ENCODE assay signal across 1 cellular context in the genomic region with DNA sequence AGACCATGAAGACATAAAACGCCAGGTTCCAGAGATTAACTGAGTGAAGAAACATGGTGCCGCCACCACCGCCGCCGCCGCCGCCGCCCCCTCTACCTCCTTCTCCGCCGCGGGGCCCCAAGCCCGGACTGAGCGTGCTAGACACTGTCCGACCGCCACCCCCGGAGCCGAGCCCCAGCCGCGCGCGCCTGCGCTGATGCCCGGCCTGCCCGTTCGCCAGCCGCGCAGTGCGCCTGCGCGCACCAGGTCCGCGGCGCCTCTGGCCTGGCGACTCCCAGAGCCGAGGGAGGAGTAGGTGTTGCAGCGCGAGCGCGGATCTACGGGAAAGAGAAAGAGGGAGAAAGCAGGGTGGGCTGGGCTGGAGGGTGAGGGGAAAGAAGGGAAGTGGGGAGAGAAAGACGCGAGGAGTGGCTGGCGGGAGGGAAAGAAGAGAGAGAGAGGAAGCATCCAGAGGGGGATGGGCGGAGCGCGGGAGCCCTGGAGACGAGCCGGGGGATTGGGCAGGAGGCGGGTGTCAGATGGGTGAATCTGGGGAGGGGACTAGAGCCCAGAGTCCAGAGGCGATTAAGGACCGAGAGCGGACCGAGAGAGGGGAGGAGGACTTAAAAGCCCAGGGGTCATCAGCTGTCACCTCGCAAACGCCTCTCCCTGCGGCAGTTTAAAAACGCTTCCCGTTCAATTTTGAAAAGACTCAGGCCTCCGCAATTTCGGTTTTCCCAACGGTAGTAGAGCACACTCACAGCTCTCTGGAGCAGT.
TF ChIP-seq lines count a peak whose summit lies in the region.

A gene with protein sequence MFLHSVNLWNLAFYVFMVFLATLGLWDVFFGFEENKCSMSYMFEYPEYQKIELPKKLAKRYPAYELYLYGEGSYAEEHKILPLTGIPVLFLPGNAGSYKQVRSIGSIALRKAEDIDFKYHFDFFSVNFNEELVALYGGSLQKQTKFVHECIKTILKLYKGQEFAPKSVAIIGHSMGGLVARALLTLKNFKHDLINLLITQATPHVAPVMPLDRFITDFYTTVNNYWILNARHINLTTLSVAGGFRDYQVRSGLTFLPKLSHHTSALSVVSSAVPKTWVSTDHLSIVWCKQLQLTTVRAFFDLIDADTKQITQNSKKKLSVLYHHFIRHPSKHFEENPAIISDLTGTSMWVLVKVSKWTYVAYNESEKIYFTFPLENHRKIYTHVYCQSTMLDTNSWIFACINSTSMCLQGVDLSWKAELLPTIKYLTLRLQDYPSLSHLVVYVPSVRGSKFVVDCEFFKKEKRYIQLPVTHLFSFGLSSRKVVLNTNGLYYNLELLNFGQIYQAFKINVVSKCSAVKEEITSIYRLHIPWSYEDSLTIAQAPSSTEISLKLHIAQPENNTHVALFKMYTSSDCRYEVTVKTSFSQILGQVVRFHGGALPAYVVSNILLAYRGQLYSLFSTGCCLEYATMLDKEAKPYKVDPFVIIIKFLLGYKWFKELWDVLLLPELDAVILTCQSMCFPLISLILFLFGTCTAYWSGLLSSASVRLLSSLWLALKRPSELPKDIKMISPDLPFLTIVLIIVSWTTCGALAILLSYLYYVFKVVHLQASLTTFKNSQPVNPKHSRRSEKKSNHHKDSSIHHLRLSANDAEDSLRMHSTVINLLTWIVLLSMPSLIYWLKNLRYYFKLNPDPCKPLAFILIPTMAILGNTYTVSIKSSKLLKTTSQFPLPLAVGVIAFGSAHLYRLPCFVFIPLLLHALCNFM (minus strand): TSS at position 146 of the 756 bp plus-strand sequence. CDS start 91 bp downstream, at position 55.

TF ChIP-seq in GM12878, 131 proteins besides CTCF, POLR2A, EP300 and RAD21 (continued from another document and continues in another):
- TF ChIP-seq, protein P1, sequence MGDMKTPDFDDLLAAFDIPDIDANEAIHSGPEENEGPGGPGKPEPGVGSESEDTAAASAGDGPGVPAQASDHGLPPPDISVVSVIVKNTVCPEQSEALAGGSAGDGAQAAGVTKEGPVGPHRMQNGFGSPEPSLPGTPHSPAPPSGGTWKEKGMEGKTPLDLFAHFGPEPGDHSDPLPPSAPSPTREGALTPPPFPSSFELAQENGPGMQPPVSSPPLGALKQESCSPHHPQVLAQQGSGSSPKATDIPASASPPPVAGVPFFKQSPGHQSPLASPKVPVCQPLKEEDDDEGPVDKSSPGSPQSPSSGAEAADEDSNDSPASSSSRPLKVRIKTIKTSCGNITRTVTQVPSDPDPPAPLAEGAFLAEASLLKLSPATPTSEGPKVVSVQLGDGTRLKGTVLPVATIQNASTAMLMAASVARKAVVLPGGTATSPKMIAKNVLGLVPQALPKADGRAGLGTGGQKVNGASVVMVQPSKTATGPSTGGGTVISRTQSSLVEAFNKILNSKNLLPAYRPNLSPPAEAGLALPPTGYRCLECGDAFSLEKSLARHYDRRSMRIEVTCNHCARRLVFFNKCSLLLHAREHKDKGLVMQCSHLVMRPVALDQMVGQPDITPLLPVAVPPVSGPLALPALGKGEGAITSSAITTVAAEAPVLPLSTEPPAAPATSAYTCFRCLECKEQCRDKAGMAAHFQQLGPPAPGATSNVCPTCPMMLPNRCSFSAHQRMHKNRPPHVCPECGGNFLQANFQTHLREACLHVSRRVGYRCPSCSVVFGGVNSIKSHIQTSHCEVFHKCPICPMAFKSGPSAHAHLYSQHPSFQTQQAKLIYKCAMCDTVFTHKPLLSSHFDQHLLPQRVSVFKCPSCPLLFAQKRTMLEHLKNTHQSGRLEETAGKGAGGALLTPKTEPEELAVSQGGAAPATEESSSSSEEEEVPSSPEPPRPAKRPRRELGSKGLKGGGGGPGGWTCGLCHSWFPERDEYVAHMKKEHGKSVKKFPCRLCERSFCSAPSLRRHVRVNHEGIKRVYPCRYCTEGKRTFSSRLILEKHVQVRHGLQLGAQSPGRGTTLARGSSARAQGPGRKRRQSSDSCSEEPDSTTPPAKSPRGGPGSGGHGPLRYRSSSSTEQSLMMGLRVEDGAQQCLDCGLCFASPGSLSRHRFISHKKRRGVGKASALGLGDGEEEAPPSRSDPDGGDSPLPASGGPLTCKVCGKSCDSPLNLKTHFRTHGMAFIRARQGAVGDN (IDR thresholded peaks at IDR 0.05): 0 out of 2 replicates have a peak, but pooled peaks have one; percentile 61
- TF ChIP-seq CREM (IDR thresholded peaks at IDR 0.05; ENCODE audit: low read depth) (0 out of 2 replicates have a peak, but pooled peaks have one; percentile 4), FOS (IDR thresholded peaks at IDR 0.05; ENCODE audit: borderline replicate concordance, extremely low read depth, insufficient read length) (no peak), RB1 (IDR thresholded peaks at IDR 0.05; ENCODE audit: borderline replicate concordance) (peak; percentile 77; the same call in 1 of the 2 replicates), GABPA (IDR thresholded peaks at IDR 0.05; ENCODE audit: low read depth) (no peak), MXI1 (IDR thresholded peaks at IDR 0.05; ENCODE audit: low read depth, low read length) (no peak; the same call in 1 of the 2 replicates), SUPT20H (IDR thresholded peaks at IDR 0.05; ENCODE audit: borderline replicate concordance, control insufficient read depth, low read depth, low read length) (no peak), FOXK2 (IDR thresholded peaks at IDR 0.05) (no peak), SUZ12 (IDR thresholded peaks at IDR 0.05; ENCODE audit: unreplicated experiment) (no peak), NBN (IDR thresholded peaks at IDR 0.05) (peak; percentile 99)
- TF ChIP-seq, protein P2, sequence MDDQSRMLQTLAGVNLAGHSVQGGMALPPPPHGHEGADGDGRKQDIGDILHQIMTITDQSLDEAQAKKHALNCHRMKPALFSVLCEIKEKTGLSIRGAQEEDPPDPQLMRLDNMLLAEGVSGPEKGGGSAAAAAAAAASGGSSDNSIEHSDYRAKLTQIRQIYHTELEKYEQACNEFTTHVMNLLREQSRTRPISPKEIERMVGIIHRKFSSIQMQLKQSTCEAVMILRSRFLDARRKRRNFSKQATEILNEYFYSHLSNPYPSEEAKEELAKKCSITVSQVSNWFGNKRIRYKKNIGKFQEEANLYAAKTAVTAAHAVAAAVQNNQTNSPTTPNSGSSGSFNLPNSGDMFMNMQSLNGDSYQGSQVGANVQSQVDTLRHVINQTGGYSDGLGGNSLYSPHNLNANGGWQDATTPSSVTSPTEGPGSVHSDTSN (IDR thresholded peaks at IDR 0.05; ENCODE audit: insufficient replicate concordance, low read depth, low read length): no peak
- TF ChIP-seq, protein P3, sequence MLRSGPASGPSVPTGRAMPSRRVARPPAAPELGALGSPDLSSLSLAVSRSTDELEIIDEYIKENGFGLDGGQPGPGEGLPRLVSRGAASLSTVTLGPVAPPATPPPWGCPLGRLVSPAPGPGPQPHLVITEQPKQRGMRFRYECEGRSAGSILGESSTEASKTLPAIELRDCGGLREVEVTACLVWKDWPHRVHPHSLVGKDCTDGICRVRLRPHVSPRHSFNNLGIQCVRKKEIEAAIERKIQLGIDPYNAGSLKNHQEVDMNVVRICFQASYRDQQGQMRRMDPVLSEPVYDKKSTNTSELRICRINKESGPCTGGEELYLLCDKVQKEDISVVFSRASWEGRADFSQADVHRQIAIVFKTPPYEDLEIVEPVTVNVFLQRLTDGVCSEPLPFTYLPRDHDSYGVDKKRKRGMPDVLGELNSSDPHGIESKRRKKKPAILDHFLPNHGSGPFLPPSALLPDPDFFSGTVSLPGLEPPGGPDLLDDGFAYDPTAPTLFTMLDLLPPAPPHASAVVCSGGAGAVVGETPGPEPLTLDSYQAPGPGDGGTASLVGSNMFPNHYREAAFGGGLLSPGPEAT (IDR thresholded peaks at IDR 0.05; ENCODE audit: low read depth): peak; percentile 63
- TF ChIP-seq, protein P4, sequence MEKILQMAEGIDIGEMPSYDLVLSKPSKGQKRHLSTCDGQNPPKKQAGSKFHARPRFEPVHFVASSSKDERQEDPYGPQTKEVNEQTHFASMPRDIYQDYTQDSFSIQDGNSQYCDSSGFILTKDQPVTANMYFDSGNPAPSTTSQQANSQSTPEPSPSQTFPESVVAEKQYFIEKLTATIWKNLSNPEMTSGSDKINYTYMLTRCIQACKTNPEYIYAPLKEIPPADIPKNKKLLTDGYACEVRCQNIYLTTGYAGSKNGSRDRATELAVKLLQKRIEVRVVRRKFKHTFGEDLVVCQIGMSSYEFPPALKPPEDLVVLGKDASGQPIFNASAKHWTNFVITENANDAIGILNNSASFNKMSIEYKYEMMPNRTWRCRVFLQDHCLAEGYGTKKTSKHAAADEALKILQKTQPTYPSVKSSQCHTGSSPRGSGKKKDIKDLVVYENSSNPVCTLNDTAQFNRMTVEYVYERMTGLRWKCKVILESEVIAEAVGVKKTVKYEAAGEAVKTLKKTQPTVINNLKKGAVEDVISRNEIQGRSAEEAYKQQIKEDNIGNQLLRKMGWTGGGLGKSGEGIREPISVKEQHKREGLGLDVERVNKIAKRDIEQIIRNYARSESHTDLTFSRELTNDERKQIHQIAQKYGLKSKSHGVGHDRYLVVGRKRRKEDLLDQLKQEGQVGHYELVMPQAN (conservative IDR thresholded peaks at IDR 0.05): no peak; the same call in 1 of the 2 replicates
- TF ChIP-seq, protein P5, sequence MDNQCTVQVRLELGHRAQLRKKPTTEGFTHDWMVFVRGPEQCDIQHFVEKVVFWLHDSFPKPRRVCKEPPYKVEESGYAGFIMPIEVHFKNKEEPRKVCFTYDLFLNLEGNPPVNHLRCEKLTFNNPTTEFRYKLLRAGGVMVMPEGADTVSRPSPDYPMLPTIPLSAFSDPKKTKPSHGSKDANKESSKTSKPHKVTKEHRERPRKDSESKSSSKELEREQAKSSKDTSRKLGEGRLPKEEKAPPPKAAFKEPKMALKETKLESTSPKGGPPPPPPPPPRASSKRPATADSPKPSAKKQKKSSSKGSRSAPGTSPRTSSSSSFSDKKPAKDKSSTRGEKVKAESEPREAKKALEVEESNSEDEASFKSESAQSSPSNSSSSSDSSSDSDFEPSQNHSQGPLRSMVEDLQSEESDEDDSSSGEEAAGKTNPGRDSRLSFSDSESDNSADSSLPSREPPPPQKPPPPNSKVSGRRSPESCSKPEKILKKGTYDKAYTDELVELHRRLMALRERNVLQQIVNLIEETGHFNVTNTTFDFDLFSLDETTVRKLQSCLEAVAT (IDR thresholded peaks at IDR 0.05): peak; percentile 92
- TF ChIP-seq, protein P6, sequence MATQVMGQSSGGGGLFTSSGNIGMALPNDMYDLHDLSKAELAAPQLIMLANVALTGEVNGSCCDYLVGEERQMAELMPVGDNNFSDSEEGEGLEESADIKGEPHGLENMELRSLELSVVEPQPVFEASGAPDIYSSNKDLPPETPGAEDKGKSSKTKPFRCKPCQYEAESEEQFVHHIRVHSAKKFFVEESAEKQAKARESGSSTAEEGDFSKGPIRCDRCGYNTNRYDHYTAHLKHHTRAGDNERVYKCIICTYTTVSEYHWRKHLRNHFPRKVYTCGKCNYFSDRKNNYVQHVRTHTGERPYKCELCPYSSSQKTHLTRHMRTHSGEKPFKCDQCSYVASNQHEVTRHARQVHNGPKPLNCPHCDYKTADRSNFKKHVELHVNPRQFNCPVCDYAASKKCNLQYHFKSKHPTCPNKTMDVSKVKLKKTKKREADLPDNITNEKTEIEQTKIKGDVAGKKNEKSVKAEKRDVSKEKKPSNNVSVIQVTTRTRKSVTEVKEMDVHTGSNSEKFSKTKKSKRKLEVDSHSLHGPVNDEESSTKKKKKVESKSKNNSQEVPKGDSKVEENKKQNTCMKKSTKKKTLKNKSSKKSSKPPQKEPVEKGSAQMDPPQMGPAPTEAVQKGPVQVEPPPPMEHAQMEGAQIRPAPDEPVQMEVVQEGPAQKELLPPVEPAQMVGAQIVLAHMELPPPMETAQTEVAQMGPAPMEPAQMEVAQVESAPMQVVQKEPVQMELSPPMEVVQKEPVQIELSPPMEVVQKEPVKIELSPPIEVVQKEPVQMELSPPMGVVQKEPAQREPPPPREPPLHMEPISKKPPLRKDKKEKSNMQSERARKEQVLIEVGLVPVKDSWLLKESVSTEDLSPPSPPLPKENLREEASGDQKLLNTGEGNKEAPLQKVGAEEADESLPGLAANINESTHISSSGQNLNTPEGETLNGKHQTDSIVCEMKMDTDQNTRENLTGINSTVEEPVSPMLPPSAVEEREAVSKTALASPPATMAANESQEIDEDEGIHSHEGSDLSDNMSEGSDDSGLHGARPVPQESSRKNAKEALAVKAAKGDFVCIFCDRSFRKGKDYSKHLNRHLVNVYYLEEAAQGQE (IDR thresholded peaks at IDR 0.05; ENCODE audit: low read depth, low read length): no peak
- TF ChIP-seq, protein P7, sequence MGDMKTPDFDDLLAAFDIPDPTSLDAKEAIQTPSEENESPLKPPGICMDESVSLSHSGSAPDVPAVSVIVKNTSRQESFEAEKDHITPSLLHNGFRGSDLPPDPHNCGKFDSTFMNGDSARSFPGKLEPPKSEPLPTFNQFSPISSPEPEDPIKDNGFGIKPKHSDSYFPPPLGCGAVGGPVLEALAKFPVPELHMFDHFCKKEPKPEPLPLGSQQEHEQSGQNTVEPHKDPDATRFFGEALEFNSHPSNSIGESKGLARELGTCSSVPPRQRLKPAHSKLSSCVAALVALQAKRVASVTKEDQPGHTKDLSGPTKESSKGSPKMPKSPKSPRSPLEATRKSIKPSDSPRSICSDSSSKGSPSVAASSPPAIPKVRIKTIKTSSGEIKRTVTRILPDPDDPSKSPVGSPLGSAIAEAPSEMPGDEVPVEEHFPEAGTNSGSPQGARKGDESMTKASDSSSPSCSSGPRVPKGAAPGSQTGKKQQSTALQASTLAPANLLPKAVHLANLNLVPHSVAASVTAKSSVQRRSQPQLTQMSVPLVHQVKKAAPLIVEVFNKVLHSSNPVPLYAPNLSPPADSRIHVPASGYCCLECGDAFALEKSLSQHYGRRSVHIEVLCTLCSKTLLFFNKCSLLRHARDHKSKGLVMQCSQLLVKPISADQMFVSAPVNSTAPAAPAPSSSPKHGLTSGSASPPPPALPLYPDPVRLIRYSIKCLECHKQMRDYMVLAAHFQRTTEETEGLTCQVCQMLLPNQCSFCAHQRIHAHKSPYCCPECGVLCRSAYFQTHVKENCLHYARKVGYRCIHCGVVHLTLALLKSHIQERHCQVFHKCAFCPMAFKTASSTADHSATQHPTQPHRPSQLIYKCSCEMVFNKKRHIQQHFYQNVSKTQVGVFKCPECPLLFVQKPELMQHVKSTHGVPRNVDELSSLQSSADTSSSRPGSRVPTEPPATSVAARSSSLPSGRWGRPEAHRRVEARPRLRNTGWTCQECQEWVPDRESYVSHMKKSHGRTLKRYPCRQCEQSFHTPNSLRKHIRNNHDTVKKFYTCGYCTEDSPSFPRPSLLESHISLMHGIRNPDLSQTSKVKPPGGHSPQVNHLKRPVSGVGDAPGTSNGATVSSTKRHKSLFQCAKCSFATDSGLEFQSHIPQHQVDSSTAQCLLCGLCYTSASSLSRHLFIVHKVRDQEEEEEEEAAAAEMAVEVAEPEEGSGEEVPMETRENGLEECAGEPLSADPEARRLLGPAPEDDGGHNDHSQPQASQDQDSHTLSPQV (IDR thresholded peaks at IDR 0.05): no peak
- TF ChIP-seq, protein P8, sequence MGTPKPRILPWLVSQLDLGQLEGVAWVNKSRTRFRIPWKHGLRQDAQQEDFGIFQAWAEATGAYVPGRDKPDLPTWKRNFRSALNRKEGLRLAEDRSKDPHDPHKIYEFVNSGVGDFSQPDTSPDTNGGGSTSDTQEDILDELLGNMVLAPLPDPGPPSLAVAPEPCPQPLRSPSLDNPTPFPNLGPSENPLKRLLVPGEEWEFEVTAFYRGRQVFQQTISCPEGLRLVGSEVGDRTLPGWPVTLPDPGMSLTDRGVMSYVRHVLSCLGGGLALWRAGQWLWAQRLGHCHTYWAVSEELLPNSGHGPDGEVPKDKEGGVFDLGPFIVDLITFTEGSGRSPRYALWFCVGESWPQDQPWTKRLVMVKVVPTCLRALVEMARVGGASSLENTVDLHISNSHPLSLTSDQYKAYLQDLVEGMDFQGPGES (IDR thresholded peaks at IDR 0.05): no peak
- TF ChIP-seq, protein P9, sequence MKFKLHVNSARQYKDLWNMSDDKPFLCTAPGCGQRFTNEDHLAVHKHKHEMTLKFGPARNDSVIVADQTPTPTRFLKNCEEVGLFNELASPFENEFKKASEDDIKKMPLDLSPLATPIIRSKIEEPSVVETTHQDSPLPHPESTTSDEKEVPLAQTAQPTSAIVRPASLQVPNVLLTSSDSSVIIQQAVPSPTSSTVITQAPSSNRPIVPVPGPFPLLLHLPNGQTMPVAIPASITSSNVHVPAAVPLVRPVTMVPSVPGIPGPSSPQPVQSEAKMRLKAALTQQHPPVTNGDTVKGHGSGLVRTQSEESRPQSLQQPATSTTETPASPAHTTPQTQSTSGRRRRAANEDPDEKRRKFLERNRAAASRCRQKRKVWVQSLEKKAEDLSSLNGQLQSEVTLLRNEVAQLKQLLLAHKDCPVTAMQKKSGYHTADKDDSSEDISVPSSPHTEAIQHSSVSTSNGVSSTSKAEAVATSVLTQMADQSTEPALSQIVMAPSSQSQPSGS (IDR thresholded peaks at IDR 0.05; ENCODE audit: low read length): no peak
